In the genomic region with DNA sequence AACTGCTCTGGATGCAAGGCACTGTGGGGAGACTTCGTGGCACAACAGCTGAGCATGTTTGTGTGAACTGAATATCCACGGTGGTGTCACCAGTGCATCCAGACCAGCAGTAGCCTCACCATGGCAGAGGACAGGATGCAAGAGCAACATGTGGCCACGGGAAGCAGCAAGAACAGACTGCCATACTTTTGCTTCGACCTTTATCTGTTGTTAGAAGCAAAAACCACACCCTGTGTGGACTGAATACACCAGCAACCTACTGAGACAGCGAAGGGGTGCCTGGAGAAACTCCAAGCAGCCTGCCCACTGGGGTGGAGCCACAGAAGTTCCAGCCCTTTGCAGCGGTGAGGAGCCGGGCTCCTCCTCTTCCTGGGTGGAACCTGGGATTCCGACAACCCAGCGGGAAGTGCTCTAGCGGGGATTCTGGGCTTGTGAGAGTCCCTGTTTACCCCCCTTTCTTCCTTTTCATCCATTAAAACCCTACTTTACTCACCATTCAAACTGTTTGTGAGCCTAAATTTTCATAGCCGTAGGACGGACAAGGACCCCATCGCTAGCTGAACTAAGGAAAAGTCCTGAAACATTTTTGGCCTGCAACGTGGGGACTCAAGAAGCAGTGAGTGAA, we compare ENCODE assay signal across 1 cellular context.
TF ChIP-seq lines count a peak whose summit lies in the region.

No MANE protein-coding gene starts in this region.

TF ChIP-seq in K562, 482 proteins besides CTCF, POLR2A, EP300 and RAD21 (continued from another document):
- TF ChIP-seq FOSL1 (tag; conservative IDR thresholded peaks at IDR 0.05), result no peak; the same call in 1 of the 2 replicates
- TF ChIP-seq, protein P1, sequence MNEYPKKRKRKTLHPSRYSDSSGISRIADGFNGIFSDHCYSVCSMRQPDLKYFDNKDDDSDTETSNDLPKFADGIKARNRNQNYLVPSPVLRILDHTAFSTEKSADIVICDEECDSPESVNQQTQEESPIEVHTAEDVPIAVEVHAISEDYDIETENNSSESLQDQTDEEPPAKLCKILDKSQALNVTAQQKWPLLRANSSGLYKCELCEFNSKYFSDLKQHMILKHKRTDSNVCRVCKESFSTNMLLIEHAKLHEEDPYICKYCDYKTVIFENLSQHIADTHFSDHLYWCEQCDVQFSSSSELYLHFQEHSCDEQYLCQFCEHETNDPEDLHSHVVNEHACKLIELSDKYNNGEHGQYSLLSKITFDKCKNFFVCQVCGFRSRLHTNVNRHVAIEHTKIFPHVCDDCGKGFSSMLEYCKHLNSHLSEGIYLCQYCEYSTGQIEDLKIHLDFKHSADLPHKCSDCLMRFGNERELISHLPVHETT (CRISPR knock-in tag; conservative IDR thresholded peaks at IDR 0.05 in 1 of 2, IDR thresholded peaks at IDR 0.05 in 1 of 2), result no peak
- TF ChIP-seq RBFOX2 (IDR thresholded peaks at IDR 0.05; ENCODE audit: low read depth, low read length), result peak; percentile 77
- no peak for TF ChIP-seq SFPQ (IDR thresholded peaks at IDR 0.05; ENCODE audit: low read depth, low read length)
- peak; percentile 16; the same call in 1 of the 2 replicates for TF ChIP-seq DIDO1 (tag; IDR thresholded peaks at IDR 0.05; ENCODE audit: low read depth)
- peak; percentile 58 for TF ChIP-seq TBP (optimal IDR thresholded peaks at IDR 0.05; ENCODE audit: low read depth, low read length)
- TF ChIP-seq FOXP1 (CRISPR knock-in tag; IDR thresholded peaks at IDR 0.05), result no peak
- no peak; the same call in 1 of the 2 replicates for TF ChIP-seq TAL1 (IDR thresholded peaks at IDR 0.05)
- TF ChIP-seq U2AF2 (optimal IDR thresholded peaks at IDR 0.05; ENCODE audit: low read depth, low read length), result no peak
- TF ChIP-seq ZBTB49 (CRISPR knock-in tag; IDR thresholded peaks at IDR 0.05; ENCODE audit: borderline replicate concordance), result no peak
- TF ChIP-seq STAG1 (CRISPR knock-in tag; IDR thresholded peaks at IDR 0.05; ENCODE audit: borderline replicate concordance), result no peak
- TF ChIP-seq E2F5 (CRISPR knock-in tag; IDR thresholded peaks at IDR 0.05), result no peak
- no peak for TF ChIP-seq RBM17 (IDR thresholded peaks at IDR 0.05; ENCODE audit: borderline replicate concordance, low read depth, low read length)
- TF ChIP-seq PATZ1 (CRISPR knock-in tag; IDR thresholded peaks at IDR 0.05; ENCODE audit: borderline replicate concordance), result no peak
- TF ChIP-seq GATA2 (CRISPR knock-in tag; IDR thresholded peaks at IDR 0.05), result no peak
- no peak for TF ChIP-seq MIER1 (IDR thresholded peaks at IDR 0.05; ENCODE audit: low read depth)
- TF ChIP-seq ZNF140 (CRISPR knock-in tag; IDR thresholded peaks at IDR 0.05), result no peak
- TF ChIP-seq PRMT5 (CRISPR knock-in tag; IDR thresholded peaks at IDR 0.05), result no peak
- peak; percentile 17 to 42; a peak in 1 of 4 replicates for TF ChIP-seq MNT (conservative IDR thresholded peaks at IDR 0.05)
- TF ChIP-seq TCFL5 (CRISPR knock-in tag; conservative IDR thresholded peaks at IDR 0.05), result no peak
- TF ChIP-seq ATF1 (CRISPR knock-in tag; IDR thresholded peaks at IDR 0.05), result no peak
- TF ChIP-seq ATF1 (tag; IDR thresholded peaks at IDR 0.05), result peak; percentile 45; the same call in 1 of the 2 replicates
- TF ChIP-seq HOXB6 (CRISPR knock-in tag; IDR thresholded peaks at IDR 0.05; ENCODE audit: borderline replicate concordance), result no peak
- TF ChIP-seq POLR2AphosphoS2 (IDR thresholded peaks at IDR 0.05; ENCODE audit: low read length), result no peak
- no peak for TF ChIP-seq TCF7L2 (IDR thresholded peaks at IDR 0.05; ENCODE audit: low read depth, low read length)
TF ChIP-seq in K562: peak in this region for 70.
